Comparison of ENCODE assay signal across 23 cellular contexts in genomic region chr1:119005870-119006405, GRCh38. TPM values are rescaled to one million over a fixed set of nuclear protein-coding genes. Genes with fewer than 3 reads are reported as not detected.
A peak's percentile ranks its signal among the peaks of the same experiment; 100 is the strongest.
DNase-seq lines count a peak whose midpoint lies in the region; ATAC-seq, FAIRE-seq and TF ChIP-seq lines count a peak whose summit lies in the region.
"Had no signal": no experiment of that assay in that cellular context is flagged by ENCODE, and none has a peak within 500 bp of the region (broad histone marks: within the 10 kb centered on the region; RNA-seq: fewer than 3 reads in every experiment).

No MANE protein-coding gene starts in this region.

- no peak overlapping the region for H3K14ac ChIP-seq in H1 (ENCODE audit: insufficient read length)

- no peak overlapping the region for H2BK20ac ChIP-seq in H1 (ENCODE audit: low read length)

- no peak for TF ChIP-seq POLR2A in H1 (IDR thresholded peaks at IDR 0.05; ENCODE audit: control extremely low read depth in 1 of 2, low read depth in 2 of 2, low read length in 2 of 2)

- no peak overlapping the region for H3K27ac Mint-ChIP-seq in activated naive CD8-positive, alpha-beta T cell
- H3K27ac Mint-ChIP-seq in activated naive CD8-positive, alpha-beta T cell treated with anti-CD3 and anti-CD28 coated beads, Interleukin-2, amount 50 U/mL, for 24 hours = no peak overlapping the region
- H3K27ac Mint-ChIP-seq in WTC11 (no peak overlapping the region), type B pancreatic cell (no peak overlapping the region)
- H3K27ac Mint-ChIP-seq: CD4-positive, alpha-beta T cell; T-cell had no signal

- no peak for TF ChIP-seq EP300 in H1 (IDR thresholded peaks at IDR 0.05; ENCODE audit: borderline replicate concordance in 1 of 2, low read depth in 2 of 2, low read length in 2 of 2)

- TF ChIP-seq RAD21 in H1 (IDR thresholded peaks at IDR 0.05 in 1 of 2, conservative IDR thresholded peaks at IDR 0.05 in 1 of 2; ENCODE audit: low read depth in 2 of 2, low read length in 2 of 2) = no peak

- peak overlapping the region in 1 of 4 experiments; percentile 57; a peak in 1 of 8 replicates for H3K4me3 ChIP-seq in H1 (ENCODE audit: extremely low read depth in 1 of 4, insufficient read depth in 2 of 4, low read depth in 3 of 4, low read length in 4 of 4)
- H3K4me3 ChIP-seq: Peyer's patch, thyroid gland had no signal

- 10% methylated on average over 15 of the region's 15 CpGs; no CpG with 5 or more reads in 1 of the 2 experiments for WGBS in H1 (ENCODE audit: extremely low coverage in 1 of 2, insufficient coverage in 1 of 2, insufficient read length in 1 of 2, insufficient replicate concordance in 2 of 2, low coverage in 1 of 2, low lambda C conversion rate in 2 of 2, missing lambda C conversion rate in 1 of 2), 2 experiments

- H3K36me3 Mint-ChIP-seq in activated naive CD8-positive, alpha-beta T cell = peaks cover 13% of the 10 kb centered on the region
- peaks cover 13% of the 10 kb centered on the region for H3K36me3 Mint-ChIP-seq in activated naive CD8-positive, alpha-beta T cell treated with anti-CD3 and anti-CD28 coated beads, Interleukin-2, amount 50 U/mL, for 24 hours (ENCODE audit: low read depth)
- peaks cover 4% of the 10 kb centered on the region for H3K36me3 Mint-ChIP-seq in WTC11
- no peaks in the 10 kb centered on the region for H3K36me3 Mint-ChIP-seq in type B pancreatic cell

- H3K4me1 ChIP-seq in H1 (replicated peaks in 1 of 4; ENCODE audit: control insufficient read depth in 3 of 4, insufficient read depth in 4 of 4, low read length in 3 of 4) = peaks cover 0 to 26% (median 12%) of the 10 kb centered on the region in 4 experiments; a peak in 6 of 7 replicates

- H2AFZ ChIP-seq in H1 (ENCODE audit: low read length) = no peak overlapping the region

- no peaks in the 10 kb centered on the region for H3K9me3 ChIP-seq in H1 (ENCODE audit: insufficient read depth in 2 of 2, low read depth in 1 of 2, low read length in 1 of 2)
- H3K9me3 ChIP-seq: left ventricle myocardium inferior, thyroid gland had no signal

- H2BK15ac ChIP-seq in H1 (ENCODE audit: low read length) = no peak overlapping the region

- H3K27me3 Mint-ChIP-seq in activated naive CD8-positive, alpha-beta T cell = peaks cover 57% of the 10 kb centered on the region
- H3K27me3 Mint-ChIP-seq in activated naive CD8-positive, alpha-beta T cell treated with anti-CD3 and anti-CD28 coated beads, Interleukin-2, amount 50 U/mL, for 24 hours = peaks cover 80% of the 10 kb centered on the region
- H3K27me3 Mint-ChIP-seq in WTC11 (ENCODE audit: low read depth) (peaks cover 100% of the 10 kb centered on the region), type B pancreatic cell (peaks cover 99% of the 10 kb centered on the region)

- H3K9ac ChIP-seq in H1 (replicated peaks in 1 of 4; ENCODE audit: extremely low read depth in 1 of 4, low read depth in 3 of 4, low read length in 3 of 4) = no peak overlapping the region
- H3K9ac ChIP-seq: KMS-11 had no signal

- H4K5ac ChIP-seq in H1 (ENCODE audit: insufficient read length, low read depth, low read length) = no peak overlapping the region

- H3K23ac ChIP-seq in H1 (ENCODE audit: insufficient read length) = no peak overlapping the region

- TF ChIP-seq CTCF in WTC11 (IDR thresholded peaks at IDR 0.05) (no peak), H1 (IDR thresholded peaks at IDR 0.05; ENCODE audit: control extremely low read depth in 1 of 3, insufficient read depth in 1 of 3, low read depth in 1 of 3, low read length in 3 of 3) (no peak), type B pancreatic cell (conservative IDR thresholded peaks at IDR 0.05) (no peak)

- no peaks in the 10 kb centered on the region for H3K79me1 ChIP-seq in H1 (ENCODE audit: low read depth, low read length)

- peak overlapping the region; percentile 53 to 82; a peak in 2 of 4 replicates for H3K4me2 ChIP-seq in H1 (ENCODE audit: insufficient read depth in 1 of 2, low read depth in 2 of 2, low read length in 2 of 2)
- H3K4me2 ChIP-seq: KMS-11 had no signal

- no peak for ATAC-seq in activated naive CD8-positive, alpha-beta T cell treated with anti-CD3 and anti-CD28 coated beads, Interleukin-2, amount 50 U/mL, for 24 hours
- ATAC-seq in WTC11 (no peak), GM19463 (IDR thresholded peaks at IDR 0.05; ENCODE audit: unreplicated experiment) (no peak)
- ATAC-seq: sciatic nerve; stimulated activated naive CD8-positive, alpha-beta T cell treated with anti-CD3 and anti-CD28 coated beads, Interleukin-15, amount 100 ng/mL, for 72 hours; T-cell had no signal

- no peak overlapping the region for H3K4ac ChIP-seq in H1 (replicated peaks; ENCODE audit: insufficient read length, low read depth, low read length)

- H2BK120ac ChIP-seq in H1 (replicated peaks; ENCODE audit: low read depth, low read length) = no peak overlapping the region

- no peak for FAIRE-seq in H1 (lab: Jason Lieb, UNC)
- FAIRE-seq: endometrium had no signal

- no peak overlapping the region for H4K91ac ChIP-seq in H1 (replicated peaks; ENCODE audit: insufficient read length, low read length)

- no peak overlapping the region for H2AK5ac ChIP-seq in H1 (ENCODE audit: low read depth, low read length)

- H3K23me2 ChIP-seq in H1 (ENCODE audit: low read depth, low read length) = peaks cover 2% of the 10 kb centered on the region; the same call in 1 of the 2 replicates

- H3K79me2 ChIP-seq in H1 (ENCODE audit: control insufficient read depth in 1 of 2, insufficient read depth in 2 of 2, low read length in 2 of 2) = no peaks in the 10 kb centered on the region

- peaks cover 75 to 89% (median 81%) of the 10 kb centered on the region in 4 experiments for H3K27me3 ChIP-seq in H1 (replicated peaks in 1 of 4; ENCODE audit: control insufficient read depth in 3 of 4, extremely low read depth in 1 of 4, insufficient read depth in 3 of 4, low read length in 3 of 4)

- peaks cover 4% of the 10 kb centered on the region for H3K9me3 Mint-ChIP-seq in activated naive CD8-positive, alpha-beta T cell (ENCODE audit: low read depth)
- peaks cover 17% of the 10 kb centered on the region for H3K9me3 Mint-ChIP-seq in activated naive CD8-positive, alpha-beta T cell treated with anti-CD3 and anti-CD28 coated beads, Interleukin-2, amount 50 U/mL, for 24 hours
- H3K9me3 Mint-ChIP-seq in WTC11 (no peaks in the 10 kb centered on the region), type B pancreatic cell (no peaks in the 10 kb centered on the region)

- CTCF ChIA-PET in WTC11 (lab: Charles Lee) (interaction anchor here (1.0 to 1.7 kb wide), 7 partner anchors 12 to 783 kb away, joined by 3 to 15 read pairs (median 3); partner anchors contain the start of gene WARS2), H1 (lab: Charles Lee; ENCODE audit: partially characterized antibody) (interaction anchor here (0.9 to 5.9 kb wide), 12 partner anchors 8 to 852 kb away, joined by 3 to 35 read pairs (median 4); partner anchors contain the start of gene WARS2)

- peaks cover 14% of the 10 kb centered on the region for H3K4me1 Mint-ChIP-seq in activated naive CD8-positive, alpha-beta T cell (ENCODE audit: low read depth)
- peaks cover 10% of the 10 kb centered on the region for H3K4me1 Mint-ChIP-seq in activated naive CD8-positive, alpha-beta T cell treated with anti-CD3 and anti-CD28 coated beads, Interleukin-2, amount 50 U/mL, for 24 hours
- H3K4me1 Mint-ChIP-seq in WTC11 (peaks cover 53% of the 10 kb centered on the region), type B pancreatic cell (ENCODE audit: unreplicated experiment) (peaks cover 12% of the 10 kb centered on the region)

- H3K27ac ChIP-seq in H1 (ENCODE audit: low read depth, low read length) = no peak overlapping the region
- H3K27ac ChIP-seq: KMS-11, left ventricle myocardium inferior, Peyer's patch, thyroid gland had no signal

- H4K8ac ChIP-seq in H1 (ENCODE audit: extremely low read depth, insufficient read depth, low read length) = no peak overlapping the region

- peaks cover 3 to 11% of the 10 kb centered on the region in 2 experiments for H4K20me1 ChIP-seq in H1 (replicated peaks in 1 of 2; ENCODE audit: control insufficient read depth in 1 of 2, insufficient read depth in 2 of 2, low read length in 2 of 2)

- H3K56ac ChIP-seq in H1 (replicated peaks; ENCODE audit: insufficient read length, low read depth, low read length) = no peak overlapping the region

- H3K18ac ChIP-seq in H1 (ENCODE audit: extremely low read depth, low read length) = no peak overlapping the region

- POLR2A ChIA-PET in WTC11 (lab: Charles Lee) = no interaction called here
- POLR2A ChIA-PET in H1 (lab: Charles Lee; ENCODE audit: partially characterized antibody) = interaction anchor here (0.6 to 1.6 kb wide), 6 partner anchors 9 to 136 kb away, joined by 3 to 6 read pairs (median 3); no protein-coding TSS in a partner anchor

- peaks cover 0 to 5% (median 0%) of the 10 kb centered on the region in 4 experiments; a peak in 1 of 8 replicates for H3K36me3 ChIP-seq in H1 (ENCODE audit: control insufficient read depth in 2 of 4, insufficient read depth in 4 of 4, low read length in 3 of 4)
- H3K36me3 ChIP-seq: left ventricle myocardium inferior, Peyer's patch, thyroid gland had no signal

- H2BK5ac ChIP-seq in H1 (ENCODE audit: low read depth, low read length) = no peak overlapping the region

- H2BK12ac ChIP-seq in H1 (ENCODE audit: low read depth, low read length) = no peak overlapping the region

- H3K4me3 Mint-ChIP-seq in activated naive CD8-positive, alpha-beta T cell = peak overlapping the region; percentile 30
- H3K4me3 Mint-ChIP-seq in activated naive CD8-positive, alpha-beta T cell treated with anti-CD3 and anti-CD28 coated beads, Interleukin-2, amount 50 U/mL, for 24 hours = no peak overlapping the region
- H3K4me3 Mint-ChIP-seq in WTC11 (peak overlapping the region; percentile 65; the same call in 1 of the 2 replicates), type B pancreatic cell (peak overlapping the region; percentile 69)
- H3K4me3 Mint-ChIP-seq: CD4-positive, alpha-beta T cell had no signal

- DNase-seq in activated naive CD8-positive, alpha-beta T cell treated with anti-CD3 and anti-CD28 coated beads, Interleukin-2, amount 50 U/mL, for 24 hours = no peak
- DNase-seq in WTC11 (ENCODE audit: low spot score) = no peak
- no peak for DNase-seq in H1 (ENCODE audit: low read depth in 1 of 2, low spot score in 2 of 2)
- DNase-seq in type B pancreatic cell (ENCODE audit: extremely low spot score, unreplicated experiment) = no peak
- DNase-seq in NAMALWA (ENCODE audit: low spot score) = no peak
- DNase-seq: activated CD8-positive, alpha-beta memory T cell treated with anti-CD3 and anti-CD28 coated beads, Interleukin-2, amount 50 U/mL, for 4 hours; activated gamma-delta T cell treated with Interleukin-2 at 50 U/mL for 16 hours; CD4-positive, alpha-beta T cell; hypothalamus; left ventricle myocardium inferior; naive B cell; NCI-H1436 treated with DMSO at 0.1 percent for 48 hours; NCI-H510A; Peyer's patch; SIG-M5; stimulated activated naive CD8-positive, alpha-beta T cell treated with anti-CD3 and anti-CD28 coated beads, Interleukin-15, amount 100 ng/mL, for 72 hours; T-cell; thyroid gland had no signal

RNA-seq across cellular contexts. Expression of gene TBX15, which starts 17.8 kb away (rescaled TPM):
- 0.07 to 0.11 TPM (median 0.09 TPM) in 3 replicates for total RNA-seq in WTC11 (2021)
- total RNA-seq in H1 (2021; fragmentation: NEBNext Ultra II Directional; extraction: Animal tissue kit (Norgen Biotek cat#: 25700)) = 0.24 and 0.42 TPM in 2 replicates
- polyA plus RNA-seq in H1 (2011; rRNA removed) = 0.09 and 0.14 TPM in 2 replicates
- 0.14 TPM for polyA plus RNA-seq in H1 (2011; cell fraction: cytosol; rRNA removed)
- 0.19 TPM for polyA plus RNA-seq in H1 (2011; cell fraction: nucleus; rRNA removed)
- polyA plus RNA-seq in H1 (2012, experiment 1 of 2) = 0.04 to 0.13 TPM (median 0.10 TPM) in 3 of 4 replicates, not detected in the other
- not detected for polyA plus RNA-seq in H1 (2012, experiment 2 of 2)
- 0.12 TPM for polyA plus RNA-seq in H1 (2013, experiment 1 of 2)
- 0.11 TPM for polyA plus RNA-seq in H1 (2013, experiment 2 of 2)
- 0.22 and 0.35 TPM in 2 replicates for polyA minus RNA-seq in H1 (2011; rRNA and poly(A)+ RNA removed)
- not detected for polyA minus RNA-seq in H1 (2011; cell fraction: cytosol; rRNA and poly(A)+ RNA removed)
- 0.40 TPM for polyA minus RNA-seq in H1 (2011; cell fraction: nucleus; rRNA and poly(A)+ RNA removed)
- 0.19 and 8.5 TPM in 2 replicates for total RNA-seq in type B pancreatic cell (ENCODE audit: low replicate concordance)
- total RNA-seq: CD4-positive, alpha-beta T cell had no signal
